21 cellular contexts compared by ENCODE assay signal in genomic region chr19:31326329-31327028, GRCh38. TPM values are rescaled to one million over a fixed set of nuclear protein-coding genes. Genes with fewer than 3 reads are reported as not detected.
DNase-seq lines count a peak whose midpoint lies in the region; ATAC-seq, FAIRE-seq and TF ChIP-seq lines count a peak whose summit lies in the region.
"Had no signal": no experiment of that assay in that cellular context is flagged by ENCODE, and none has a peak within 500 bp of the region (broad histone marks: within the 10 kb centered on the region; RNA-seq: fewer than 3 reads in every experiment).

No MANE protein-coding gene starts in this region.

- no peaks in the 10 kb centered on the region for H3K9me3 Mint-ChIP-seq in HFFc6
- no peaks in the 10 kb centered on the region for H3K9me3 Mint-ChIP-seq in CD8-positive, alpha-beta T cell
- no peaks in the 10 kb centered on the region for H3K9me3 Mint-ChIP-seq in endothelial cell (ENCODE audit: unreplicated experiment)

- CTCF ChIA-PET in CD8-positive, alpha-beta T cell (lab: Charles Lee), result no interaction called here

- no peaks in the 10 kb centered on the region for H3K9me3 ChIP-seq in CD8-positive, alpha-beta T cell (ENCODE audit: low read length)
- H3K9me3 ChIP-seq: SJCRH30 had no signal

- peak overlapping the region; percentile 67 for H3K4me3 Mint-ChIP-seq in HFFc6
- H3K4me3 Mint-ChIP-seq in CD8-positive, alpha-beta T cell, result no peak overlapping the region
- no peak overlapping the region for H3K4me3 Mint-ChIP-seq in endothelial cell (ENCODE audit: unreplicated experiment)

- H3K4me3 ChIP-seq in bronchial epithelial cell (ENCODE audit: low read depth, low read length), result no peak overlapping the region
- no peak overlapping the region for H3K4me3 ChIP-seq in CD8-positive, alpha-beta T cell (ENCODE audit: low read depth, low read length)
- H3K4me3 ChIP-seq: SJCRH30 had no signal

- peaks cover 1% of the 10 kb centered on the region for H3K36me3 ChIP-seq in bronchial epithelial cell (ENCODE audit: control insufficient read depth, insufficient read depth, low read length)
- no peaks in the 10 kb centered on the region for H3K36me3 ChIP-seq in CD8-positive, alpha-beta T cell (ENCODE audit: insufficient read depth, low read length)

- H3K27ac Mint-ChIP-seq in HFFc6, result peak overlapping the region; percentile 60
- no peak overlapping the region for H3K27ac Mint-ChIP-seq in CD8-positive, alpha-beta T cell
- H3K27ac Mint-ChIP-seq in endothelial cell (ENCODE audit: unreplicated experiment), result no peak overlapping the region

- DNase-seq in HFFc6, result no peak
- no peak for DNase-seq in bronchial epithelial cell (ENCODE audit: low read depth)
- DNase-seq in left lobe of liver (ENCODE audit: low spot score), result peak; percentile 11
- DNase-seq in CD8-positive, alpha-beta T cell, result no peak
- no peak for DNase-seq in G401 (ENCODE audit: low spot score)
- DNase-seq in endothelial cell (ENCODE audit: low spot score), result no peak
- DNase-seq: C1 segment of cervical spinal cord, COR-L47, DMS153, KBM-7, NCI-H1092 treated with DMSO at 0.1 percent for 48 hours, NCI-H1694, NCI-H2107, NCI-H226, NCI-H526, RPMI8226, SJCRH30 had no signal

- ATAC-seq in left lobe of liver, result no peak
- ATAC-seq in CD8-positive, alpha-beta T cell, result no peak
- ATAC-seq: HCT116 had no signal

- H3K36me3 Mint-ChIP-seq in HFFc6 (ENCODE audit: low read depth) (peaks cover 5% of the 10 kb centered on the region; the same call in 1 of the 2 replicates), endothelial cell (ENCODE audit: low read depth, unreplicated experiment) (no peaks in the 10 kb centered on the region)
- no peaks in the 10 kb centered on the region for H3K36me3 Mint-ChIP-seq in CD8-positive, alpha-beta T cell

- POLR2A ChIA-PET in CD8-positive, alpha-beta T cell (lab: Charles Lee), result interaction anchor here (0.6 kb wide), 1 partner anchor 19 kb away, joined by 3 read pairs; no protein-coding TSS in a partner anchor

- H3K27me3 Mint-ChIP-seq in HFFc6 (ENCODE audit: insufficient read depth) (no peaks in the 10 kb centered on the region; the same call in 1 of the 2 replicates), endothelial cell (ENCODE audit: unreplicated experiment) (no peaks in the 10 kb centered on the region)
- peaks cover 6% of the 10 kb centered on the region for H3K27me3 Mint-ChIP-seq in CD8-positive, alpha-beta T cell (ENCODE audit: low read depth)

- no peaks in the 10 kb centered on the region for H3K27me3 ChIP-seq in bronchial epithelial cell (ENCODE audit: control insufficient read depth, insufficient read depth, low read length)
- H3K27me3 ChIP-seq in CD8-positive, alpha-beta T cell (ENCODE audit: insufficient read depth, low read length), result no peaks in the 10 kb centered on the region
- H3K27me3 ChIP-seq: SJCRH30 had no signal

- intact Hi-C loops in CD8-positive, alpha-beta T cell (cut with DNase I, micrococcal nuclease), result no loop called here

- peaks cover 46% of the 10 kb centered on the region for H3K4me1 Mint-ChIP-seq in HFFc6 (ENCODE audit: low read depth)
- H3K4me1 Mint-ChIP-seq in CD8-positive, alpha-beta T cell (ENCODE audit: low read depth), result no peaks in the 10 kb centered on the region
- peaks cover 2% of the 10 kb centered on the region for H3K4me1 Mint-ChIP-seq in endothelial cell (ENCODE audit: unreplicated experiment)

- TF ChIP-seq CTCF in HFFc6 (IDR thresholded peaks at IDR 0.05) (no peak), bronchial epithelial cell (IDR thresholded peaks at IDR 0.05; ENCODE audit: insufficient read depth, low read length, severe bottlenecking) (no peak), endothelial cell (IDR thresholded peaks at IDR 0.05; ENCODE audit: unreplicated experiment) (no peak)
- TF ChIP-seq CTCF in CD8-positive, alpha-beta T cell (IDR thresholded peaks at IDR 0.05), result no peak

- peak overlapping the region; percentile 38 for H3K27ac ChIP-seq in temporal lobe (ENCODE audit: low read depth, low read length)
- H3K27ac ChIP-seq in CD8-positive, alpha-beta T cell (ENCODE audit: low read depth, low read length), result no peak overlapping the region
- H3K27ac ChIP-seq: HL-60, SJCRH30 had no signal

- no peaks in the 10 kb centered on the region for H3K4me1 ChIP-seq in CD8-positive, alpha-beta T cell (ENCODE audit: insufficient read depth, low read length)
- H3K4me1 ChIP-seq: SJCRH30 had no signal

- in situ Hi-C loops in G401 (cut with HindIII; ENCODE audit: low sequenced_read_pairs), result no loop called here

- peak; percentile 82 for FAIRE-seq in bronchial epithelial cell (lab: Jason Lieb, UNC)

RNA-seq across cellular contexts. Expression of gene TSHZ3, which starts 22.8 kb away (rescaled TPM):
- 10 to 100 TPM in 5 of 6 experiments, 1 to 10 TPM in 1; 9.1 to 14.0 (median 13.1) TPM for total RNA-seq in HFFc6 (2021; fragmentation: NEBNext Ultra II Directional; extraction: Animal tissue kit (Norgen Biotek cat#: 25700))
- total RNA-seq in bronchial epithelial cell, result 1.6 and 2.0 TPM in 2 replicates
- 1.1 TPM for total RNA-seq in left lobe of liver
- total RNA-seq in temporal lobe, result 25.6 TPM
- not detected for total RNA-seq in CD8-positive, alpha-beta T cell
- total RNA-seq in G401 (2014; rRNA removed; shearing (Covaris generic)), result not detected in 2 replicates
- total RNA-seq in endothelial cell (ENCODE audit: unreplicated experiment), result 12.3 TPM
- total RNA-seq: OCI-LY7 had no signal
